In genomic region chr10:62195675-62195926, GRCh38 we compare ENCODE assay signal across 17 cellular contexts.
DNase-seq lines count a peak whose midpoint lies in the region; ATAC-seq, FAIRE-seq and TF ChIP-seq lines count a peak whose summit lies in the region.
"Had no signal": no experiment of that assay in that cellular context is flagged by ENCODE, and none has a peak within 500 bp of the region (broad histone marks: within the 10 kb centered on the region; RNA-seq: fewer than 3 reads in every experiment).

No MANE protein-coding gene starts in this region.

- in situ Hi-C loops in IMR-90 (cut with MboI; ENCODE audit: low sequenced_read_pairs): no loop called here

- peak overlapping the region; percentile 36; the same call in 1 of the 2 replicates for H2BK120ac ChIP-seq in IMR-90 (ENCODE audit: low read depth, low read length)

- H3K79me1 ChIP-seq in IMR-90 (ENCODE audit: low read depth in 1 of 2, low read length in 2 of 2): no peaks in the 10 kb centered on the region

- H3K4me3 ChIP-seq in IMR-90 (ENCODE audit: insufficient read depth, low read depth, low read length): no peak overlapping the region

- H3K23ac ChIP-seq in IMR-90 (ENCODE audit: low read depth, low read length): no peak overlapping the region

- H3K27ac ChIP-seq in IMR-90 (ENCODE audit: insufficient read depth, low read length): no peak overlapping the region
- H3K27ac ChIP-seq: 22Rv1, KMS-11 had no signal

- no peaks in the 10 kb centered on the region for H3K4me1 ChIP-seq in IMR-90 (ENCODE audit: control insufficient read depth, insufficient read depth, low read length)

- peak overlapping the region; percentile 62 for H3K4ac ChIP-seq in IMR-90 (ENCODE audit: low read depth, low read length)

- peak overlapping the region; percentile 38 for H2BK5ac ChIP-seq in IMR-90 (ENCODE audit: low read depth, low read length, poor library complexity, severe bottlenecking)

- H3K4me2 ChIP-seq in IMR-90 (ENCODE audit: low read depth, low read length): no peak overlapping the region
- H3K4me2 ChIP-seq: KMS-11 had no signal

- WGBS in IMR-90 (ENCODE audit: extremely low coverage in 2 of 2, insufficient read length in 1 of 2), 2 experiments: no CpG with 5 or more reads among the region's 1 CpG

- POLR2A ChIA-PET in IMR-90 (lab: Charles Lee; ENCODE audit: unreplicated experiment): no interaction called here
- POLR2A ChIA-PET in activated CD4-positive, alpha-beta memory T cell treated with anti-CD3 and anti-CD28 coated beads, Interleukin-2, amount 10 ng/mL, durations not matched to agents 7 days and 5 days (lab: Charles Lee): interaction anchor here (1.3 kb wide), 1 partner anchor 12 kb away, joined by 4 read pairs; no protein-coding TSS in a partner anchor

- 0 out of 4 replicates have a peak overlapping the region, but pooled peaks of 1 of the 2 experiments have one; percentile 64 for H4K8ac ChIP-seq in IMR-90 (ENCODE audit: low read depth in 2 of 2, low read length in 2 of 2)

- TF ChIP-seq POLR2A in IMR-90 (IDR thresholded peaks at IDR 0.05; ENCODE audit: low read depth, low read length) (no peak), H54 (IDR thresholded peaks at IDR 0.05; ENCODE audit: low read depth, low read length) (no peak)

- H3K4me3 Mint-ChIP-seq in activated CD8-positive, alpha-beta memory T cell treated with anti-CD3 and anti-CD28 coated beads, Interleukin-2, amount 10 ng/mL, durations not matched to agents 7 days and 5 days: no peak overlapping the region
- H3K4me3 Mint-ChIP-seq in central memory CD8-positive, alpha-beta T cell: no peak overlapping the region
- H3K4me3 Mint-ChIP-seq in stimulated activated effector memory CD8-positive, alpha-beta T cell treated with anti-CD3 and anti-CD28 coated beads, Interleukin-12 subunit alpha, Interleukin-12 subunit beta, amount 100 ng/mL, for 72 hours: no peak overlapping the region
- no peak overlapping the region for H3K4me3 Mint-ChIP-seq in activated CD4-positive, alpha-beta memory T cell treated with anti-CD3 and anti-CD28 coated beads, Interleukin-2, amount 10 ng/mL, durations not matched to agents 7 days and 5 days

- CTCF ChIA-PET in activated CD8-positive, alpha-beta memory T cell treated with anti-CD3 and anti-CD28 coated beads, Interleukin-2, amount 10 ng/mL, durations not matched to agents 7 days and 5 days (lab: Charles Lee): interaction anchor here (0.9 to 2.3 kb wide), 5 partner anchors 10 to 295 kb away, joined by 3 to 7 read pairs (median 4); no protein-coding TSS in a partner anchor
- CTCF ChIA-PET in IMR-90 (lab: Yijun Ruan, JAX): interaction anchor here (0.6 kb wide), 1 partner anchor 16 kb away, joined by 3 read pairs; no protein-coding TSS in a partner anchor
- CTCF ChIA-PET in activated CD4-positive, alpha-beta memory T cell treated with anti-CD3 and anti-CD28 coated beads, Interleukin-2, amount 10 ng/mL, durations not matched to agents 7 days and 5 days (lab: Charles Lee): interaction anchor here (1.3 kb wide), 1 partner anchor 157 kb away, joined by 3 read pairs; no protein-coding TSS in a partner anchor

- no peaks in the 10 kb centered on the region for H3K27me3 ChIP-seq in IMR-90 (ENCODE audit: control insufficient read depth, insufficient read depth, low read length)

- ATAC-seq in activated CD8-positive, alpha-beta memory T cell treated with anti-CD3 and anti-CD28 coated beads, Interleukin-2, amount 10 ng/mL, durations not matched to agents 7 days and 5 days: no peak
- no peak for ATAC-seq in IMR-90 (ENCODE audit: low read depth)
- no peak for ATAC-seq in central memory CD8-positive, alpha-beta T cell (replicated peaks; ENCODE audit: extremely low read depth, poor library complexity, severe bottlenecking)
- ATAC-seq in stimulated activated effector memory CD8-positive, alpha-beta T cell treated with anti-CD3 and anti-CD28 coated beads, Interleukin-12 subunit alpha, Interleukin-12 subunit beta, amount 100 ng/mL, for 72 hours: no peak
- no peak for ATAC-seq in GM18517 (IDR thresholded peaks at IDR 0.05; ENCODE audit: unreplicated experiment)

- H2AK5ac ChIP-seq in IMR-90 (ENCODE audit: low read depth, low read length): peak overlapping the region; percentile 50; the same call in 1 of the 2 replicates

- FAIRE-seq in H54 (lab: Jason Lieb, UNC): no peak

- H3K18ac ChIP-seq in IMR-90 (ENCODE audit: low read depth, low read length): no peak overlapping the region

- 0 out of 2 replicates have a peak overlapping the region, but pooled peaks have one; percentile 30 for H2BK20ac ChIP-seq in IMR-90 (ENCODE audit: low read depth, low read length)

- H3K56ac ChIP-seq in IMR-90 (ENCODE audit: extremely low read depth, insufficient read depth, low read length): no peak overlapping the region

- TF ChIP-seq CTCF in IMR-90 (conservative IDR thresholded peaks at IDR 0.05; ENCODE audit: low read depth, low read length): no peak

- H3K9me3 ChIP-seq in IMR-90 (ENCODE audit: control insufficient read depth, insufficient read depth, low read length): no peaks in the 10 kb centered on the region

- no peak overlapping the region for H3K14ac ChIP-seq in IMR-90 (replicated peaks; ENCODE audit: low read depth, low read length)

- H3K27me3 Mint-ChIP-seq in activated CD8-positive, alpha-beta memory T cell treated with anti-CD3 and anti-CD28 coated beads, Interleukin-2, amount 10 ng/mL, durations not matched to agents 7 days and 5 days: no peaks in the 10 kb centered on the region
- H3K27me3 Mint-ChIP-seq in central memory CD8-positive, alpha-beta T cell: no peaks in the 10 kb centered on the region
- no peaks in the 10 kb centered on the region for H3K27me3 Mint-ChIP-seq in activated CD4-positive, alpha-beta memory T cell treated with anti-CD3 and anti-CD28 coated beads, Interleukin-2, amount 10 ng/mL, durations not matched to agents 7 days and 5 days
- H3K27me3 Mint-ChIP-seq: CD4-positive, alpha-beta memory T cell had no signal

- BruUV-seq in IMR-90 (replicated peaks; lab: Mats Ljungman, UMichigan): no TSS peak

- no peaks in the 10 kb centered on the region; the same call in 1 of the 2 replicates for H3K9me1 ChIP-seq in IMR-90 (ENCODE audit: insufficient read depth, low read length)

- H4K20me1 ChIP-seq in IMR-90 (ENCODE audit: insufficient read depth, low read length): no peaks in the 10 kb centered on the region

- no peak overlapping the region for H2AK9ac ChIP-seq in IMR-90 (replicated peaks; ENCODE audit: low read depth, low read length, poor library complexity)

- no peak for DNase-seq in activated CD8-positive, alpha-beta memory T cell treated with anti-CD3 and anti-CD28 coated beads, Interleukin-2, amount 10 ng/mL, durations not matched to agents 7 days and 5 days
- no peak for DNase-seq in activated CD8-positive, alpha-beta memory T cell treated with anti-CD3 and anti-CD28 coated beads, Interleukin-2, amount 50 U/mL, for 48 hours
- no peak for DNase-seq in IMR-90
- no peak for DNase-seq in central memory CD8-positive, alpha-beta T cell (ENCODE audit: low spot score in 2 of 2)
- no peak for DNase-seq in stimulated activated effector memory CD8-positive, alpha-beta T cell treated with anti-CD3 and anti-CD28 coated beads, Interleukin-12 subunit alpha, Interleukin-12 subunit beta, amount 100 ng/mL, for 72 hours (ENCODE audit: low spot score in 2 of 2)
- DNase-seq in H54 (ENCODE audit: insufficient read length, low spot score): no peak
- DNase-seq in activated CD4-positive, alpha-beta memory T cell treated with anti-CD3 and anti-CD28 coated beads, Interleukin-2, amount 10 ng/mL, durations not matched to agents 7 days and 5 days: no peak
- DNase-seq: CD4-positive, alpha-beta memory T cell; DMS153; GDM1; GOT3; NCI-H187 treated with DMSO at 0.1 percent for 48 hours; NCI-H2227 treated with DMSO at 0.1 percent for 48 hours; NCI-H524 treated with DMSO at 0.1 percent for 48 hours had no signal

- intact Hi-C loops in IMR-90 (cut with micrococcal nuclease): no loop called here

- peak overlapping the region; percentile 53; the same call in 1 of the 3 replicates for H2BK15ac ChIP-seq in IMR-90 (ENCODE audit: low read depth, low read length)

- H3K4me1 Mint-ChIP-seq in activated CD8-positive, alpha-beta memory T cell treated with anti-CD3 and anti-CD28 coated beads, Interleukin-2, amount 10 ng/mL, durations not matched to agents 7 days and 5 days: peaks cover 26% of the 10 kb centered on the region
- peaks cover 6% of the 10 kb centered on the region for H3K4me1 Mint-ChIP-seq in central memory CD8-positive, alpha-beta T cell
- peaks cover 7% of the 10 kb centered on the region for H3K4me1 Mint-ChIP-seq in stimulated activated effector memory CD8-positive, alpha-beta T cell treated with anti-CD3 and anti-CD28 coated beads, Interleukin-12 subunit alpha, Interleukin-12 subunit beta, amount 100 ng/mL, for 72 hours
- peaks cover 29% of the 10 kb centered on the region for H3K4me1 Mint-ChIP-seq in activated CD4-positive, alpha-beta memory T cell treated with anti-CD3 and anti-CD28 coated beads, Interleukin-2, amount 10 ng/mL, durations not matched to agents 7 days and 5 days

- no peaks in the 10 kb centered on the region for H3K36me3 ChIP-seq in IMR-90 (ENCODE audit: control insufficient read depth, insufficient read depth, low read length)

- peaks cover 15% of the 10 kb centered on the region for H3K36me3 Mint-ChIP-seq in activated CD8-positive, alpha-beta memory T cell treated with anti-CD3 and anti-CD28 coated beads, Interleukin-2, amount 10 ng/mL, durations not matched to agents 7 days and 5 days
- no peaks in the 10 kb centered on the region for H3K36me3 Mint-ChIP-seq in central memory CD8-positive, alpha-beta T cell (ENCODE audit: insufficient read depth)
- peaks cover 14% of the 10 kb centered on the region for H3K36me3 Mint-ChIP-seq in stimulated activated effector memory CD8-positive, alpha-beta T cell treated with anti-CD3 and anti-CD28 coated beads, Interleukin-12 subunit alpha, Interleukin-12 subunit beta, amount 100 ng/mL, for 72 hours
- peaks cover 23% of the 10 kb centered on the region for H3K36me3 Mint-ChIP-seq in activated CD4-positive, alpha-beta memory T cell treated with anti-CD3 and anti-CD28 coated beads, Interleukin-2, amount 10 ng/mL, durations not matched to agents 7 days and 5 days (ENCODE audit: low read depth)
- H3K36me3 Mint-ChIP-seq: CD4-positive, alpha-beta memory T cell had no signal

- no peak for TF ChIP-seq RAD21 in IMR-90 (IDR thresholded peaks at IDR 0.05; ENCODE audit: low read length)

- dilution Hi-C loops in IMR-90 (cut with HindIII; ENCODE audit: low sequenced_read_pairs, unreplicated experiment): no loop called here

- no peaks in the 10 kb centered on the region for H3K9me3 Mint-ChIP-seq in activated CD8-positive, alpha-beta memory T cell treated with anti-CD3 and anti-CD28 coated beads, Interleukin-2, amount 10 ng/mL, durations not matched to agents 7 days and 5 days (ENCODE audit: low read depth)
- H3K9me3 Mint-ChIP-seq in central memory CD8-positive, alpha-beta T cell: no peaks in the 10 kb centered on the region
- no peaks in the 10 kb centered on the region for H3K9me3 Mint-ChIP-seq in stimulated activated effector memory CD8-positive, alpha-beta T cell treated with anti-CD3 and anti-CD28 coated beads, Interleukin-12 subunit alpha, Interleukin-12 subunit beta, amount 100 ng/mL, for 72 hours
- H3K9me3 Mint-ChIP-seq in activated CD4-positive, alpha-beta memory T cell treated with anti-CD3 and anti-CD28 coated beads, Interleukin-2, amount 10 ng/mL, durations not matched to agents 7 days and 5 days: peaks cover 4% of the 10 kb centered on the region
- H3K9me3 Mint-ChIP-seq: CD4-positive, alpha-beta memory T cell had no signal

- H3K27ac Mint-ChIP-seq in activated CD8-positive, alpha-beta memory T cell treated with anti-CD3 and anti-CD28 coated beads, Interleukin-2, amount 10 ng/mL, durations not matched to agents 7 days and 5 days: peak overlapping the region; percentile 36
- peak overlapping the region; percentile 30 for H3K27ac Mint-ChIP-seq in central memory CD8-positive, alpha-beta T cell (ENCODE audit: low read depth)
- H3K27ac Mint-ChIP-seq in stimulated activated effector memory CD8-positive, alpha-beta T cell treated with anti-CD3 and anti-CD28 coated beads, Interleukin-12 subunit alpha, Interleukin-12 subunit beta, amount 100 ng/mL, for 72 hours: peak overlapping the region; percentile 18
- no peak overlapping the region for H3K27ac Mint-ChIP-seq in activated CD4-positive, alpha-beta memory T cell treated with anti-CD3 and anti-CD28 coated beads, Interleukin-2, amount 10 ng/mL, durations not matched to agents 7 days and 5 days

- H4K5ac ChIP-seq in IMR-90 (ENCODE audit: low read depth, low read length): peak overlapping the region; percentile 53

- no peak overlapping the region for H3K9ac ChIP-seq in IMR-90 (ENCODE audit: low read depth, low read length)
- H3K9ac ChIP-seq: KMS-11 had no signal

- H2AFZ ChIP-seq in IMR-90 (replicated peaks; ENCODE audit: low read length, poor library complexity): no peak overlapping the region

- H4K91ac ChIP-seq in IMR-90 (ENCODE audit: insufficient read depth, low read depth, low read length): peak overlapping the region; percentile 54
